Comparison of ENCODE assay signal across 8 cellular contexts in the genomic region with DNA sequence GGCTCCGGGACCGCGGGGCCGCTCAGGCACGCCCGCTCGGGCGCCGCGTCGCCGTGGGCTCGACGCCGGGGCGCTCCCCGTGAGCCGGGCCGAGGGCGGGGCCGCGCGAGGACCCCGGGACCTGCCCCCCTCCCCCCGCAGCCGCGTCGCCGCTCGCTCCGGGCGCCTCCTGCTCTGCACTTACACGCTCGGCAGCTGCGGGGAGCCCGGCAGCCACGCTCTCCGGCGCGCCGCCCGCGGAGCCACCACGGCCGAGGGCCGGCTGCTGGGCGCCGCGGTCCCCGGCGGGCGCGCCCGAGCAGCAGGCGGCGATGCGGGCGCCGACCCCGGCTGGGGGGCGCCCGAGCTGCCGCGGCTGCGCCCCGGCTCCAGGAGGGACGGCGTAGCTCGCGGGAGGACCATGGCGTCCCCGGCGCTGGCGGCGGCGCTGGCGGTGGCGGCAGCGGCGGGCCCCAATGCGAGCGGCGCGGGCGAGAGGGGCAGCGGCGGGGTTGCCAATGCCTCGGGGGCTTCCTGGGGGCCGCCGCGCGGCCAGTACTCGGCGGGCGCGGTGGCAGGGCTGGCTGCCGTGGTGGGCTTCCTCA. TPM values are rescaled to one million over a fixed set of nuclear protein-coding genes. Genes with fewer than 3 reads are reported as not detected.
DNase-seq lines count a peak whose midpoint lies in the region; ATAC-seq and TF ChIP-seq lines count a peak whose summit lies in the region.

A gene (plus strand): TSS at position 179 of the 584 bp plus-strand sequence. CDS start 222 bp downstream, at position 401.

- H3K27ac Mint-ChIP-seq in naive B cell, result no peak within 1 kb of the TSS

- H3K9ac ChIP-seq in HUES48 (ENCODE audit: low read depth, low read length), result no peak within 1 kb of the TSS
- no peak within 1 kb of the TSS for H3K9ac ChIP-seq in duodenal mucosa (ENCODE audit: low read depth in 1 of 2, low read length in 2 of 2)

- CTCF ChIA-PET in AG04449 (lab: Yijun Ruan, JAX), result interaction anchor here (1.8 to 2.2 kb wide), 3 partner anchors 17 to 177 kb away, joined by 7 to 8 read pairs (median 7); no protein-coding TSS in a partner anchor

- peaks cover 0 to 2% (median 0%) of the 10 kb centered on the region in 7 donors for H3K9me3 Mint-ChIP-seq in naive B cell

- peaks cover 6% of the 10 kb centered on the region; the same call in 1 of the 2 replicates for H3K4me1 ChIP-seq in HUES48 (ENCODE audit: control insufficient read depth, insufficient read depth, low read length)
- H3K4me1 ChIP-seq in duodenal mucosa (ENCODE audit: control insufficient read depth in 1 of 2, insufficient read depth in 2 of 2, low read length in 2 of 2), result peaks cover 4 to 8% of the 10 kb centered on the region in 2 donors

- POLR2A ChIA-PET in AG04449 (lab: Yijun Ruan, JAX), result no interaction called here

- H3K9me3 ChIP-seq in HUES48 (ENCODE audit: control insufficient read depth, insufficient read depth, low read length) (no peaks in the 10 kb centered on the region), duodenal mucosa (ENCODE audit: control insufficient read depth in 1 of 2, low read length in 2 of 2) (no peaks in the 10 kb centered on the region)

- H3K36me3 ChIP-seq in HUES48 (ENCODE audit: control insufficient read depth, insufficient read depth, low read length) (no peaks in the 10 kb centered on the region), duodenal mucosa (ENCODE audit: control insufficient read depth in 1 of 2, insufficient read depth in 2 of 2, low read length in 2 of 2) (no peaks in the 10 kb centered on the region)

- DNase-seq in AG04449 (ENCODE audit: low read depth, low spot score) (no peak), naive B cell (no peak), pons (ENCODE audit: low spot score) (no peak)
- DNase-seq in stimulated activated CD4-positive, alpha-beta T cell treated with anti-CD3 and anti-CD28 coated beads, Interleukin-1b, Interleukin-23, amount 100 ng/mL, for 48 hours, result no peak

- peaks cover 3 to 11% (median 5%) of the 10 kb centered on the region in 3 donors for H3K4me1 Mint-ChIP-seq in naive B cell

- TF ChIP-seq CTCF in AG04449 (IDR thresholded peaks at IDR 0.05; ENCODE audit: insufficient read depth, low read length, missing control alignments), result no peak

- H3K27ac ChIP-seq in HUES48 (ENCODE audit: low read depth, low read length), result no peak within 1 kb of the TSS
- no peak within 1 kb of the TSS for H3K27ac ChIP-seq in duodenal mucosa (ENCODE audit: low read depth, low read length)

- peaks cover 11 to 55% (median 40%) of the 10 kb centered on the region in 3 donors for H3K27me3 Mint-ChIP-seq in naive B cell

- H3K27me3 ChIP-seq in HUES48 (ENCODE audit: control insufficient read depth, insufficient read depth, low read length) (peaks cover 39% of the 10 kb centered on the region), duodenal mucosa (ENCODE audit: control insufficient read depth in 1 of 2, insufficient read depth in 2 of 2, low read length in 2 of 2) (peaks cover 24 to 46% of the 10 kb centered on the region in 2 donors)

- peak within 1 kb of the TSS; percentile 50 for H3K4me3 ChIP-seq in AG04449 (ENCODE audit: low read depth, low read length)
- H3K4me3 ChIP-seq in HUES48 (ENCODE audit: low read depth, low read length), result peak within 1 kb of the TSS; percentile 64
- H3K4me3 ChIP-seq in duodenal mucosa (ENCODE audit: low read depth in 1 of 2, low read length in 2 of 2), result peak within 1 kb of the TSS; percentile 43 to 45

- peak within 1 kb of the TSS in 6 of 8 donors; percentile 23 to 76 (median 33) for H3K4me3 Mint-ChIP-seq in naive B cell

- H3K36me3 Mint-ChIP-seq in naive B cell, result no peaks in the 10 kb centered on the region

- ATAC-seq in naive B cell (ENCODE audit: low read depth in 2 of 2) (no peak), HG03097 (IDR thresholded peaks at IDR 0.05; ENCODE audit: low FRiP score, unreplicated experiment) (no peak), HG03045 (IDR thresholded peaks at IDR 0.05; ENCODE audit: unreplicated experiment) (no peak)

RNA-seq across cellular contexts. Expression of the gene that starts here (rescaled TPM):
- not detected for polyA plus RNA-seq in naive B cell (ENCODE audit: low read depth in 6 of 6)
